In the genomic region with DNA sequence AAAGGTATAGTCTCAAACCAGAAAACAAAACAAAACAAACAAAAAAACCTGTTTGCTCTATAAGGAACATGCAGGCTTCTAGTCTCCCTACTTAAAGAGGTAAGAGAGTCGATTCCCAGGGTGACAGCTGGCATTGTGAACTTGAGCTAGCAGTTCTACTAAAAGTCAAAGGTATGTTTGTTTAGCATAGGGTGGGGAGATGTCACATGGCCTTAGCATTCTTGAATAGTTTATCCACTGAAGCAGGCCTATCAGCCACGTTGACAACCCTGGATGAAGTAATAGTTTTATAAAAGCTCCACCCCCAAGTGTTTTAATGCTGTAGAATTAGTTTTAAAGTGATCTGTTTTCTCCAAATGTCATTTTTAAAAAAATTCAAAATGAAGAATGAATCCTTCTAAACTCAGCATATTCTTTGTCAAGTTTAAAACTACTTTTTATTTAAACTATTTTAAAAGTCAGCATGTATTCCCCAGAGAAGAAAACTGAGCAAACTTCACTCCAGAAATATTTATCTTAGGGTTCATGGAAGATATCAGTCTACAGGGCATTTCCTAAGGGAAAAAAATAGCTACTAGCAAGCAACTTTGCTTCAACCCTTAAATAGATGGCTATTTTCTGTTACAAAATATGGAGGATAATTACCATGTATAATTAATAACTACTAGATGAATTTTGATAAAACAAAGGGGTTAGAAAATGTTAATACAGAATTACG, we compare ENCODE assay signal across 10 cellular contexts. TPM values are rescaled to one million over a fixed set of nuclear protein-coding genes. Genes with fewer than 3 reads are reported as not detected.
DNase-seq lines count a peak whose midpoint lies in the region; ATAC-seq, FAIRE-seq and TF ChIP-seq lines count a peak whose summit lies in the region.
"Had no signal": no experiment of that assay in that cellular context is flagged by ENCODE, and none has a peak within 500 bp of the region (broad histone marks: within the 10 kb centered on the region; RNA-seq: fewer than 3 reads in every experiment).

No MANE protein-coding gene starts in this region.

- H3K4me1 Mint-ChIP-seq in activated T-helper 17 cell treated with anti-CD3 and anti-CD28 coated beads, Interleukin-2, amount 50 U/mL, for 72 hours: peaks cover 6% of the 10 kb centered on the region

- H3K27ac ChIP-seq in Peyer's patch: peak overlapping the region in 3 of 4 donors; percentile 56 to 79 (median 61)
- H3K27ac ChIP-seq in pancreas: peak overlapping the region; percentile 40 to 96 (median 67)

- FAIRE-seq in pancreas (lab: Jason Lieb, UNC): peak; percentile 96

- intact Hi-C loops in Right ventricle myocardium superior (cut with DNase I): no loop called here
- intact Hi-C loops in pancreas (cut with DNase I): no loop called here

- no peaks in the 10 kb centered on the region for H3K9me3 Mint-ChIP-seq in activated T-helper 17 cell treated with anti-CD3 and anti-CD28 coated beads, Interleukin-2, amount 50 U/mL, for 72 hours

- no peak for TF ChIP-seq CTCF in Peyer's patch (IDR thresholded peaks at IDR 0.05)
- TF ChIP-seq CTCF in pancreas (IDR thresholded peaks at IDR 0.05): no peak

- 13 to 17% methylated on average over 3 of the region's 3 CpGs for WGBS in pancreas, 2 donors

- no peaks in the 10 kb centered on the region for H3K27me3 ChIP-seq in Peyer's patch
- no peaks in the 10 kb centered on the region for H3K27me3 ChIP-seq in pancreas

- peak; percentile 6 for DNase-seq in EL
- peak in 1 of 3 donors; percentile 76 for DNase-seq in Peyer's patch
- DNase-seq in Right ventricle myocardium superior: no peak
- peak in 3 of 6 donors; percentile 40 to 76 (median 68) for DNase-seq in pancreas
- no peak for DNase-seq in activated naive CD4-positive, alpha-beta T cell treated with anti-CD3 and anti-CD28 coated beads, Interleukin-2, amount 50 U/mL, for 16 hours
- DNase-seq: DMS153, nephron progenitor cell had no signal

- peak; percentile 63 for ATAC-seq in Right ventricle myocardium superior (ENCODE audit: poor library complexity)
- ATAC-seq in pancreas: peak; percentile 78 to 87 (median 78)
- ATAC-seq in GM21723 (IDR thresholded peaks at IDR 0.05; ENCODE audit: unreplicated experiment): no peak
- no peak for ATAC-seq in activated T-helper 17 cell treated with anti-CD3 and anti-CD28 coated beads, Interleukin-2, amount 50 U/mL, for 72 hours (replicated peaks)
- ATAC-seq in GM18861 (IDR thresholded peaks at IDR 0.05; ENCODE audit: unreplicated experiment): no peak

- no peaks in the 10 kb centered on the region for H3K36me3 ChIP-seq in Peyer's patch
- H3K36me3 ChIP-seq in pancreas: no peaks in the 10 kb centered on the region

- no peak overlapping the region for H3K4me3 ChIP-seq in Peyer's patch
- H3K4me3 ChIP-seq in pancreas: peak overlapping the region in 3 of 4 donors; percentile 7 to 44 (median 33)

- no peaks in the 10 kb centered on the region for H3K36me3 Mint-ChIP-seq in activated T-helper 17 cell treated with anti-CD3 and anti-CD28 coated beads, Interleukin-2, amount 50 U/mL, for 72 hours (ENCODE audit: low read depth)

- no peaks in the 10 kb centered on the region for H3K27me3 Mint-ChIP-seq in activated T-helper 17 cell treated with anti-CD3 and anti-CD28 coated beads, Interleukin-2, amount 50 U/mL, for 72 hours

- H3K9me3 ChIP-seq in Peyer's patch: no peaks in the 10 kb centered on the region
- no peaks in the 10 kb centered on the region for H3K9me3 ChIP-seq in pancreas

- TF ChIP-seq POLR2A in Peyer's patch (IDR thresholded peaks at IDR 0.05): peak; percentile 15 to 70

- H3K27ac Mint-ChIP-seq in activated T-helper 17 cell treated with anti-CD3 and anti-CD28 coated beads, Interleukin-2, amount 50 U/mL, for 72 hours: no peak overlapping the region
- H3K27ac Mint-ChIP-seq: nephron progenitor cell had no signal

- H3K4me3 Mint-ChIP-seq in activated T-helper 17 cell treated with anti-CD3 and anti-CD28 coated beads, Interleukin-2, amount 50 U/mL, for 72 hours: no peak overlapping the region
- H3K4me3 Mint-ChIP-seq: nephron progenitor cell had no signal

- H3K4me1 ChIP-seq in Peyer's patch (peaks cover 0 to 7% (median 3%) of the 10 kb centered on the region in 4 donors), pancreas (peaks cover 16 to 37% (median 35%) of the 10 kb centered on the region in 3 donors)

RNA-seq across cellular contexts. Expression of gene MYOM1, which starts 1.7 kb away (rescaled TPM):
- total RNA-seq in Peyer's patch (10 to 100 TPM in 1 of 4 donors, 1 to 10 TPM in 3; 1.3 to 29.7 (median 3.1) TPM), Right ventricle myocardium superior (608 TPM), pancreas (10 to 100 TPM in 4 of 6 donors, 1 to 10 TPM in 2; 4.7 to 16.8 (median 12.1) TPM)
- polyA plus RNA-seq in pancreas: 10 to 100 TPM; 14.3 to 18.2 TPM
- 1 to 10 TPM in 1 of 2 donors, under 1 TPM in 1; 0.52 to 2.0 TPM for total RNA-seq in activated T-helper 17 cell treated with anti-CD3 and anti-CD28 coated beads, Interleukin-2, amount 50 U/mL, for 72 hours

RNA-seq across cellular contexts. Expression of gene MYL12A, which starts 29.5 kb away (rescaled TPM):
- 100 to 1,000 TPM; 256 to 401 (median 312) TPM for total RNA-seq in Peyer's patch
- 1,520 TPM for total RNA-seq in Right ventricle myocardium superior
- total RNA-seq in pancreas: 100 to 1,000 TPM in 5 of 6 donors, 10 to 100 TPM in 1; 89.6 to 203 (median 105) TPM
- polyA plus RNA-seq in pancreas: 100 to 1,000 TPM; 125 to 157 TPM
- 100 to 1,000 TPM; 392 to 483 TPM for total RNA-seq in activated T-helper 17 cell treated with anti-CD3 and anti-CD28 coated beads, Interleukin-2, amount 50 U/mL, for 72 hours

RNA-seq across cellular contexts. Expression of gene MYL12B, which starts 43.8 kb away (rescaled TPM):
- total RNA-seq in Peyer's patch: 100 to 1,000 TPM; 246 to 511 (median 369) TPM
- 154 TPM for total RNA-seq in Right ventricle myocardium superior
- total RNA-seq in pancreas: 100 to 1,000 TPM in 2 of 6 donors, 10 to 100 TPM in 4; 63.0 to 195 (median 82.7) TPM
- polyA plus RNA-seq in pancreas: 100 to 1,000 TPM; 198 to 208 TPM
- total RNA-seq in activated T-helper 17 cell treated with anti-CD3 and anti-CD28 coated beads, Interleukin-2, amount 50 U/mL, for 72 hours: 100 to 1,000 TPM; 206 to 271 TPM

Comparison
In these comparisons a context has a peak if more than half of its experiments do, and no peak if none do; other contexts are left out.
1. H3K4me3 ChIP-seq: peak in pancreas (3 of 4); none in Peyer's patch (0 of 4).
2. ATAC-seq: peak in Right ventricle myocardium superior (single experiment) and pancreas (4 of 4); none in GM21723 (single experiment), activated T-helper 17 cell treated with anti-CD3 and anti-CD28 coated beads, Interleukin-2, amount 50 U/mL, for 72 hours (single experiment) and GM18861 (single experiment).
3. RNA of gene MYOM1, which starts 1.7 kb away (total RNA-seq): 608 TPM in Right ventricle myocardium superior (single experiment); 4.7 to 16.8 TPM in pancreas, 1.3 to 29.7 TPM in Peyer's patch and 0.52 to 2.0 TPM in activated T-helper 17 cell treated with anti-CD3 and anti-CD28 coated beads, Interleukin-2, amount 50 U/mL, for 72 hours; every median in the first group is over 10 times any median in the second.